Comparison of ENCODE assay signal across 19 cellular contexts in the genomic region with DNA sequence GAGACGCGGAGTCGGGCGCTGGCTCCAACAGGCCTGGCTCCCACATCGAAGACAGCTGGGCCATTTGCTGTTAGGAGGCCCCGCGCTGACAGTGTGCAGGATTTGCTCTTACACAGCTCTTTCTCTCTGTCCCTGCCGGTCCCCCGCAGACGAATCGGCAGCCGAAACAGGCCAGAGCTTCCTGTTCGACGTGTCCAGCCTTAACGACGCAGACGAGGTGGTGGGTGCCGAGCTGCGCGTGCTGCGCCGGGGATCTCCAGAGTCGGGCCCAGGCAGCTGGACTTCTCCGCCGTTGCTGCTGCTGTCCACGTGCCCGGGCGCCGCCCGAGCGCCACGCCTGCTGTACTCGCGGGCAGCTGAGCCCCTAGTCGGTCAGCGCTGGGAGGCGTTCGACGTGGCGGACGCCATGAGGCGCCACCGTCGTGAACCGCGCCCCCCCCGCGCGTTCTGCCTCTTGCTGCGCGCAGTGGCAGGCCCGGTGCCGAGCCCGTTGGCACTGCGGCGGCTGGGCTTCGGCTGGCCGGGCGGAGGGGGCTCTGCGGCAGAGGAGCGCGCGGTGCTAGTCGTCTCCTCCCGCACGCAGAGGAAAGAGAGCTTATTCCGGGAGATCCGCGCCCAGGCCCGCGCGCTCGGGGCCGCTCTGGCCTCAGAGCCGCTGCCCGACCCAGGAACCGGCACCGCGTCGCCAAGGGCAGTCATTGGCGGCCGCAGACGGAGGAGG. TPM values are rescaled to one million over a fixed set of nuclear protein-coding genes. Genes with fewer than 3 reads are reported as not detected.
A peak's percentile ranks its signal among the peaks of the same experiment; 100 is the strongest.
DNase-seq lines count a peak whose midpoint lies in the region; ATAC-seq, FAIRE-seq and TF ChIP-seq lines count a peak whose summit lies in the region.
"Had no signal": no experiment of that assay in that cellular context is flagged by ENCODE, and none has a peak within 500 bp of the region (broad histone marks: within the 10 kb centered on the region; RNA-seq: fewer than 3 reads in every experiment).

No MANE protein-coding gene starts in this region.

- intact Hi-C loops in endothelial cell of umbilical vein (cut with micrococcal nuclease) = no loop called here

- H3K4me1 ChIP-seq in endothelial cell of umbilical vein (ENCODE audit: control insufficient read depth, extremely low read depth, insufficient read depth, low read length) (peaks cover 30% of the 10 kb centered on the region), subcutaneous abdominal adipose tissue (ENCODE audit: control insufficient read depth in 5 of 5, insufficient read depth in 5 of 5, low read length in 5 of 5) (peaks cover 3 to 50% (median 41%) of the 10 kb centered on the region in 5 donors)

- H3K36me3 ChIP-seq in endothelial cell of umbilical vein (ENCODE audit: control insufficient read depth in 2 of 2, extremely low read depth in 1 of 2, insufficient read depth in 2 of 2, low read length in 2 of 2) (peaks cover 0 to 2% of the 10 kb centered on the region in 2 experiments), subcutaneous abdominal adipose tissue (ENCODE audit: control insufficient read depth in 5 of 5, insufficient read depth in 5 of 5, low read length in 5 of 5) (no peaks in the 10 kb centered on the region)
- H3K36me3 ChIP-seq: thyroid gland had no signal

- H3K27me3 Mint-ChIP-seq in WTC11 (ENCODE audit: low read depth) (peaks cover 96% of the 10 kb centered on the region), nephron progenitor cell (ENCODE audit: low read depth, poor library complexity) (peaks cover 95% of the 10 kb centered on the region)

- POLR2A ChIA-PET in WTC11 (lab: Charles Lee) = interaction anchor here (1.0 kb wide), 1 partner anchor 152 kb away, joined by 3 read pairs; the partner anchor contains the start of gene LDAH
- POLR2A ChIA-PET in endothelial cell of umbilical vein (lab: Charles Lee) = no interaction called here

- H3K4me3 ChIP-seq in endothelial cell of umbilical vein (replicated peaks in 1 of 3; ENCODE audit: insufficient read depth in 1 of 3, low read depth in 1 of 3, low read length in 3 of 3) (no peak overlapping the region), subcutaneous abdominal adipose tissue (ENCODE audit: low read depth in 1 of 5, low read length in 5 of 5) (peak overlapping the region in 3 of 5 donors; percentile 4 to 39 (median 10))
- H3K4me3 ChIP-seq: thyroid gland had no signal

- no peak overlapping the region for H3K4me2 ChIP-seq in endothelial cell of umbilical vein (ENCODE audit: insufficient read depth, low read length)

- H3K27me3 ChIP-seq in endothelial cell of umbilical vein (ENCODE audit: control insufficient read depth in 2 of 2, insufficient read depth in 2 of 2, low read length in 2 of 2) (peaks cover 28 to 49% of the 10 kb centered on the region in 2 experiments), subcutaneous abdominal adipose tissue (ENCODE audit: control insufficient read depth in 5 of 5, insufficient read depth in 4 of 5, low read length in 5 of 5) (peaks cover 33 to 77% (median 64%) of the 10 kb centered on the region in 5 donors)

- ATAC-seq in WTC11 (no peak), GM21526 (IDR thresholded peaks at IDR 0.05; ENCODE audit: low FRiP score, unreplicated experiment) (no peak)

- no peak overlapping the region for H3K27ac Mint-ChIP-seq in WTC11
- no peak overlapping the region for H3K27ac Mint-ChIP-seq in nephron progenitor cell
- H3K27ac Mint-ChIP-seq: nephron had no signal

- TF ChIP-seq POLR2A in endothelial cell of umbilical vein (IDR thresholded peaks at IDR 0.05; ENCODE audit: low read depth, low read length) = no peak

- no peak overlapping the region for H3K9ac ChIP-seq in endothelial cell of umbilical vein (replicated peaks; ENCODE audit: extremely low read depth, insufficient read depth, low read length)
- H3K9ac ChIP-seq in subcutaneous abdominal adipose tissue (ENCODE audit: low read length in 5 of 5) = no peak overlapping the region

- H3K9me1 ChIP-seq in endothelial cell of umbilical vein (replicated peaks; ENCODE audit: control insufficient read depth, extremely low read depth, insufficient read depth, low read length) = no peaks in the 10 kb centered on the region

- peaks cover 55% of the 10 kb centered on the region for H3K4me1 Mint-ChIP-seq in WTC11
- peaks cover 29% of the 10 kb centered on the region for H3K4me1 Mint-ChIP-seq in nephron progenitor cell

- dilution Hi-C loops in endothelial cell of umbilical vein (cut with MboI; ENCODE audit: extremely low pct_ligation_motif_present, low sequenced_read_pairs) = no loop called here

- H3K36me3 Mint-ChIP-seq in WTC11 (no peaks in the 10 kb centered on the region), nephron progenitor cell (ENCODE audit: low read depth) (no peaks in the 10 kb centered on the region)

- no peak for FAIRE-seq in endothelial cell of umbilical vein (lab: Jason Lieb, UNC)
- FAIRE-seq: HTR-8/SVneo had no signal

- no peak overlapping the region for H3K27ac ChIP-seq in endothelial cell of umbilical vein (ENCODE audit: insufficient read depth, low read depth, low read length)
- no peak overlapping the region for H3K27ac ChIP-seq in subcutaneous abdominal adipose tissue (ENCODE audit: low read depth, low read length)
- H3K27ac ChIP-seq: thyroid gland had no signal

- DNase-seq in WTC11 (ENCODE audit: low spot score) = peak; percentile 38
- no peak for DNase-seq in endothelial cell of umbilical vein (ENCODE audit: low read depth, low spot score)
- peak; percentile 48 for DNase-seq in nephron progenitor cell
- DNase-seq in NOMO-1 treated with dmso at 0.1 percent for 144 hours (lab: John Stamatoyannopoulos, UW; ENCODE audit: unreplicated experiment) = no peak
- DNase-seq in RPMI8226 = no peak
- DNase-seq: activated CD4-positive, alpha-beta T cell treated with anti-CD3 and anti-CD28 coated beads, Interleukin-2, amount 50 U/mL, for 1 hour; activated effector memory CD4-positive, alpha-beta T cell treated with anti-CD3 and anti-CD28 coated beads, Interleukin-2, amount 50 U/mL, for 16 hours; DND-41; effector CD4-positive, alpha-beta T cell; NCI-H1105 treated with DMSO at 0.1 percent for 48 hours; NCI-H524 treated with DMSO at 0.1 percent for 48 hours; Right ventricle myocardium superior; T-helper 1 cell; thyroid gland had no signal

- H4K20me1 ChIP-seq in endothelial cell of umbilical vein (replicated peaks; ENCODE audit: control insufficient read depth, extremely low read depth, insufficient read depth, low read length) = no peaks in the 10 kb centered on the region

- no peak overlapping the region for H2AFZ ChIP-seq in endothelial cell of umbilical vein (ENCODE audit: low read depth, low read length)

- CTCF ChIA-PET in WTC11 (lab: Charles Lee) = interaction anchor here (2.8 to 10.1 kb wide), 2 partner anchors 7 to 20 kb away, joined by 15 to 329 read pairs; partner anchors contain the start of genes GDF7 and HS1BP3
- CTCF ChIA-PET in endothelial cell of umbilical vein (lab: Charles Lee) = interaction anchor here (0.6 to 1.7 kb wide), 3 partner anchors 8 to 84 kb away, joined by 3 to 8 read pairs (median 4); no protein-coding TSS in a partner anchor

- H3K9me3 Mint-ChIP-seq in WTC11 (no peaks in the 10 kb centered on the region), nephron progenitor cell (no peaks in the 10 kb centered on the region)
- H3K9me3 Mint-ChIP-seq: nephron had no signal

- H3K4me3 Mint-ChIP-seq in WTC11 = peak overlapping the region; percentile 16; the same call in 1 of the 2 replicates
- peak overlapping the region; percentile 38 for H3K4me3 Mint-ChIP-seq in nephron progenitor cell

- BruUV-seq in endothelial cell of umbilical vein (replicated peaks; lab: Mats Ljungman, UMichigan) = no TSS peak

- TF ChIP-seq CTCF in WTC11 (IDR thresholded peaks at IDR 0.05) (no peak), endothelial cell of umbilical vein (IDR thresholded peaks at IDR 0.05; ENCODE audit: extremely low read depth in 1 of 2, insufficient read depth in 1 of 2, low read depth in 1 of 2, low read length in 2 of 2) (no peak), nephron progenitor cell (IDR thresholded peaks at IDR 0.05) (no peak)

- H3K9me3 ChIP-seq in endothelial cell of umbilical vein (replicated peaks; ENCODE audit: control insufficient read depth, insufficient read depth, low read length) (no peaks in the 10 kb centered on the region), subcutaneous abdominal adipose tissue (ENCODE audit: control insufficient read depth in 5 of 5, low read length in 5 of 5) (no peaks in the 10 kb centered on the region)
- H3K9me3 ChIP-seq: thyroid gland had no signal

- H3K79me2 ChIP-seq in endothelial cell of umbilical vein (ENCODE audit: control insufficient read depth, insufficient read depth, low read length) = no peaks in the 10 kb centered on the region

TF ChIP-seq in WTC11, 78 proteins besides CTCF, POLR2A, EP300 and RAD21 (continues in another document):
- TF ChIP-seq TCF7 (CRISPR knock-in tag; IDR thresholded peaks at IDR 0.05; ENCODE audit: low read depth) (peak; percentile 79; the same call in 1 of the 2 replicates), FOXP1 (CRISPR knock-in tag; IDR thresholded peaks at IDR 0.05; ENCODE audit: borderline replicate concordance) (peak; percentile 13; the same call in 1 of the 2 replicates)

TF ChIP-seq in endothelial cell of umbilical vein, 7 proteins besides CTCF, POLR2A, EP300 and RAD21:
- TF ChIP-seq EZH2 (IDR thresholded peaks at IDR 0.05; ENCODE audit: borderline replicate concordance, low read depth, low read length, severe bottlenecking) (peak; percentile 75), GATA2 (IDR thresholded peaks at IDR 0.05; ENCODE audit: insufficient read depth, insufficient read length, low read depth, low read length) (no peak)

RNA-seq across cellular contexts. Expression of gene GDF7, which starts 3.5 kb away (rescaled TPM):
- total RNA-seq in WTC11 (2021) (0.18 to 0.55 TPM (median 0.23 TPM) in 3 replicates), endothelial cell of umbilical vein (1.1 and 3.7 TPM in 2 replicates)
- 3.9 and 4.1 TPM in 2 replicates for polyA plus RNA-seq in endothelial cell of umbilical vein
- 3.7 and 4.2 TPM in 2 replicates for polyA plus RNA-seq in endothelial cell of umbilical vein (2011; cell fraction: cytosol; rRNA removed)
- polyA plus RNA-seq in endothelial cell of umbilical vein (2011; cell fraction: nucleus; rRNA removed) = 12.2 and 14.2 TPM in 2 replicates
- 4.1 and 14.2 TPM in 2 replicates for polyA plus RNA-seq in endothelial cell of umbilical vein (2012)
- 10.6 and 16.9 TPM in 2 replicates for polyA minus RNA-seq in endothelial cell of umbilical vein
- polyA minus RNA-seq in endothelial cell of umbilical vein (2011; cell fraction: cytosol; rRNA and poly(A)+ RNA removed) = not detected
- 6.1 and 6.8 TPM in 2 replicates for polyA minus RNA-seq in endothelial cell of umbilical vein (2011; cell fraction: nucleus; rRNA and poly(A)+ RNA removed)
- total RNA-seq: LHCN-M2 had no signal

RNA-seq across cellular contexts. Expression of gene HS1BP3, which starts 19.6 kb away (rescaled TPM):
- total RNA-seq in WTC11 (2021) (17.9 to 20.1 TPM (median 19.8 TPM) in 3 replicates), endothelial cell of umbilical vein (27.8 and 33.1 TPM in 2 replicates)
- polyA plus RNA-seq in endothelial cell of umbilical vein = 27.4 and 36.3 TPM in 2 replicates
- polyA plus RNA-seq in endothelial cell of umbilical vein (2011; cell fraction: cytosol; rRNA removed) = 17.0 and 22.6 TPM in 2 replicates
- polyA plus RNA-seq in endothelial cell of umbilical vein (2011; cell fraction: nucleus; rRNA removed) = 42.4 and 48.5 TPM in 2 replicates
- 19.9 and 37.4 TPM in 2 replicates for polyA plus RNA-seq in endothelial cell of umbilical vein (2012)
- polyA minus RNA-seq in endothelial cell of umbilical vein = 22.4 and 24.7 TPM in 2 replicates
- polyA minus RNA-seq in endothelial cell of umbilical vein (2011; cell fraction: cytosol; rRNA and poly(A)+ RNA removed) = 7.2 TPM
- 26.3 and 35.3 TPM in 2 replicates for polyA minus RNA-seq in endothelial cell of umbilical vein (2011; cell fraction: nucleus; rRNA and poly(A)+ RNA removed)

Comparison
In these comparisons a context has a peak if more than half of its experiments do, and no peak if none do; other contexts are left out.
1. DNase-seq: peak in WTC11 (single experiment) and nephron progenitor cell (single experiment); none in endothelial cell of umbilical vein (single experiment), NOMO-1 treated with dmso at 0.1 percent for 144 hours (single experiment) and RPMI8226 (single experiment).
2. H3K4me3 ChIP-seq: peak in subcutaneous abdominal adipose tissue (3 of 5); none in endothelial cell of umbilical vein (0 of 3).